In genomic region chr17:7191571-7192270, GRCh38 we compare ENCODE assay signal across 1 cellular context.
TF ChIP-seq lines count a peak whose summit lies in the region.

No MANE protein-coding gene starts in this region.

TF ChIP-seq in K562, 482 proteins besides CTCF, POLR2A, EP300 and RAD21 (continued from another document and continues in another):
- TF ChIP-seq TEAD4 (IDR thresholded peaks at IDR 0.05; ENCODE audit: low read length) (peak; percentile 28; the same call in 1 of the 2 replicates), TEAD4 (CRISPR knock-in tag; IDR thresholded peaks at IDR 0.05; ENCODE audit: borderline replicate concordance) (no peak), NFE2L1 (tag; IDR thresholded peaks at IDR 0.05; ENCODE audit: borderline replicate concordance, low read depth) (no peak), ATF1 (CRISPR knock-in tag; IDR thresholded peaks at IDR 0.05) (no peak), ATF1 (tag; IDR thresholded peaks at IDR 0.05) (0 out of 2 replicates have a peak, but pooled peaks have one; percentile 27), ZNF23 (CRISPR knock-in tag; IDR thresholded peaks at IDR 0.05) (no peak), MED1 (CRISPR knock-in tag; IDR thresholded peaks at IDR 0.05; ENCODE audit: borderline replicate concordance) (no peak), MTA1 (IDR thresholded peaks at IDR 0.05; ENCODE audit: borderline replicate concordance) (no peak), NCOA2 (IDR thresholded peaks at IDR 0.05; ENCODE audit: partially characterized antibody in 2 of 2) (no peak), EGR1 (conservative IDR thresholded peaks at IDR 0.05) (no peak), CHD1 (IDR thresholded peaks at IDR 0.05; ENCODE audit: low read length) (no peak), ATF4 (CRISPR knock-in tag; IDR thresholded peaks at IDR 0.05) (no peak), ZNF224 (CRISPR knock-in tag; IDR thresholded peaks at IDR 0.05) (no peak), USF2 (CRISPR knock-in tag; IDR thresholded peaks at IDR 0.05) (peak; percentile 78), EP400 (IDR thresholded peaks at IDR 0.05) (no peak), CEBPZ (IDR thresholded peaks at IDR 0.05; ENCODE audit: borderline replicate concordance, low read depth, low read length) (no peak), ZNF695 (CRISPR knock-in tag; IDR thresholded peaks at IDR 0.05) (no peak), BCOR (IDR thresholded peaks at IDR 0.05) (no peak), ELF2 (CRISPR knock-in tag; IDR thresholded peaks at IDR 0.05) (no peak), GABPB1 (CRISPR knock-in tag; IDR thresholded peaks at IDR 0.05) (no peak), BMI1 (IDR thresholded peaks at IDR 0.05; ENCODE audit: low read length) (no peak), SOX6 (IDR thresholded peaks at IDR 0.05) (no peak), XRCC5 (IDR thresholded peaks at IDR 0.05; ENCODE audit: low read depth, low read length) (no peak), MCM7 (IDR thresholded peaks at IDR 0.05) (no peak), HBP1 (CRISPR knock-in tag; IDR thresholded peaks at IDR 0.05) (no peak), JUN (IDR thresholded peaks at IDR 0.05; ENCODE audit: borderline replicate concordance, low read depth, low read length) (0 out of 2 replicates have a peak, but pooled peaks have one; percentile 29), JUN (CRISPR knock-in tag; IDR thresholded peaks at IDR 0.05; ENCODE audit: borderline replicate concordance) (no peak), EWSR1 (IDR thresholded peaks at IDR 0.05; ENCODE audit: borderline replicate concordance, low read depth, partially characterized antibody) (no peak), ZNF444 (CRISPR knock-in tag; IDR thresholded peaks at IDR 0.05) (no peak), ZNF175 (CRISPR knock-in tag; IDR thresholded peaks at IDR 0.05; ENCODE audit: low read depth) (no peak), GABPA (tag; conservative IDR thresholded peaks at IDR 0.05; ENCODE audit: low read depth) (no peak), HDAC6 (IDR thresholded peaks at IDR 0.05; ENCODE audit: low read depth, low read length) (no peak), ZNF280A (IDR thresholded peaks at IDR 0.05; ENCODE audit: low read depth, partially characterized antibody) (no peak), GATAD2A (IDR thresholded peaks at IDR 0.05) (no peak), RUNX1 (IDR thresholded peaks at IDR 0.05; ENCODE audit: low read depth) (no peak), TAL1 (IDR thresholded peaks at IDR 0.05) (no peak), TCFL5 (CRISPR knock-in tag; conservative IDR thresholded peaks at IDR 0.05) (no peak), MCM2 (IDR thresholded peaks at IDR 0.05; ENCODE audit: low read depth) (no peak), KHSRP (IDR thresholded peaks at IDR 0.05) (no peak), ZNF133 (CRISPR knock-in tag; IDR thresholded peaks at IDR 0.05) (no peak), CTBP1 (IDR thresholded peaks at IDR 0.05; ENCODE audit: borderline replicate concordance) (no peak)
- TF ChIP-seq, protein P1, sequence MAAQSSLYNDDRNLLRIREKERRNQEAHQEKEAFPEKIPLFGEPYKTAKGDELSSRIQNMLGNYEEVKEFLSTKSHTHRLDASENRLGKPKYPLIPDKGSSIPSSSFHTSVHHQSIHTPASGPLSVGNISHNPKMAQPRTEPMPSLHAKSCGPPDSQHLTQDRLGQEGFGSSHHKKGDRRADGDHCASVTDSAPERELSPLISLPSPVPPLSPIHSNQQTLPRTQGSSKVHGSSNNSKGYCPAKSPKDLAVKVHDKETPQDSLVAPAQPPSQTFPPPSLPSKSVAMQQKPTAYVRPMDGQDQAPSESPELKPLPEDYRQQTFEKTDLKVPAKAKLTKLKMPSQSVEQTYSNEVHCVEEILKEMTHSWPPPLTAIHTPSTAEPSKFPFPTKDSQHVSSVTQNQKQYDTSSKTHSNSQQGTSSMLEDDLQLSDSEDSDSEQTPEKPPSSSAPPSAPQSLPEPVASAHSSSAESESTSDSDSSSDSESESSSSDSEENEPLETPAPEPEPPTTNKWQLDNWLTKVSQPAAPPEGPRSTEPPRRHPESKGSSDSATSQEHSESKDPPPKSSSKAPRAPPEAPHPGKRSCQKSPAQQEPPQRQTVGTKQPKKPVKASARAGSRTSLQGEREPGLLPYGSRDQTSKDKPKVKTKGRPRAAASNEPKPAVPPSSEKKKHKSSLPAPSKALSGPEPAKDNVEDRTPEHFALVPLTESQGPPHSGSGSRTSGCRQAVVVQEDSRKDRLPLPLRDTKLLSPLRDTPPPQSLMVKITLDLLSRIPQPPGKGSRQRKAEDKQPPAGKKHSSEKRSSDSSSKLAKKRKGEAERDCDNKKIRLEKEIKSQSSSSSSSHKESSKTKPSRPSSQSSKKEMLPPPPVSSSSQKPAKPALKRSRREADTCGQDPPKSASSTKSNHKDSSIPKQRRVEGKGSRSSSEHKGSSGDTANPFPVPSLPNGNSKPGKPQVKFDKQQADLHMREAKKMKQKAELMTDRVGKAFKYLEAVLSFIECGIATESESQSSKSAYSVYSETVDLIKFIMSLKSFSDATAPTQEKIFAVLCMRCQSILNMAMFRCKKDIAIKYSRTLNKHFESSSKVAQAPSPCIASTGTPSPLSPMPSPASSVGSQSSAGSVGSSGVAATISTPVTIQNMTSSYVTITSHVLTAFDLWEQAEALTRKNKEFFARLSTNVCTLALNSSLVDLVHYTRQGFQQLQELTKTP (IDR thresholded peaks at IDR 0.05; ENCODE audit: low read depth in 1 of 2, partially characterized antibody in 2 of 2): peak in 1 of 2 experiments; percentile 96
- TF ChIP-seq, protein P2, sequence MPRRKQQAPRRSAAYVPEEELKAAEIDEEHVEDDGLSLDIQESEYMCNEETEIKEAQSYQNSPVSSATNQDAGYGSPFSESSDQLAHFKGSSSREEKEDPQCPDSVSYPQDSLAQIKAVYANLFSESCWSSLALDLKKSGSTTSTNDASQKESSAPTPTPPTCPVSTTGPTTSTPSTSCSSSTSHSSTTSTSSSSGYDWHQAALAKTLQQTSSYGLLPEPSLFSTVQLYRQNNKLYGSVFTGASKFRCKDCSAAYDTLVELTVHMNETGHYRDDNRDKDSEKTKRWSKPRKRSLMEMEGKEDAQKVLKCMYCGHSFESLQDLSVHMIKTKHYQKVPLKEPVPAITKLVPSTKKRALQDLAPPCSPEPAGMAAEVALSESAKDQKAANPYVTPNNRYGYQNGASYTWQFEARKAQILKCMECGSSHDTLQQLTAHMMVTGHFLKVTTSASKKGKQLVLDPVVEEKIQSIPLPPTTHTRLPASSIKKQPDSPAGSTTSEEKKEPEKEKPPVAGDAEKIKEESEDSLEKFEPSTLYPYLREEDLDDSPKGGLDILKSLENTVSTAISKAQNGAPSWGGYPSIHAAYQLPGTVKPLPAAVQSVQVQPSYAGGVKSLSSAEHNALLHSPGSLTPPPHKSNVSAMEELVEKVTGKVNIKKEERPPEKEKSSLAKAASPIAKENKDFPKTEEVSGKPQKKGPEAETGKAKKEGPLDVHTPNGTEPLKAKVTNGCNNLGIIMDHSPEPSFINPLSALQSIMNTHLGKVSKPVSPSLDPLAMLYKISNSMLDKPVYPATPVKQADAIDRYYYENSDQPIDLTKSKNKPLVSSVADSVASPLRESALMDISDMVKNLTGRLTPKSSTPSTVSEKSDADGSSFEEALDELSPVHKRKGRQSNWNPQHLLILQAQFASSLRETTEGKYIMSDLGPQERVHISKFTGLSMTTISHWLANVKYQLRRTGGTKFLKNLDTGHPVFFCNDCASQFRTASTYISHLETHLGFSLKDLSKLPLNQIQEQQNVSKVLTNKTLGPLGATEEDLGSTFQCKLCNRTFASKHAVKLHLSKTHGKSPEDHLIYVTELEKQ (CRISPR knock-in tag; IDR thresholded peaks at IDR 0.05): no peak
- TF ChIP-seq, protein P3, sequence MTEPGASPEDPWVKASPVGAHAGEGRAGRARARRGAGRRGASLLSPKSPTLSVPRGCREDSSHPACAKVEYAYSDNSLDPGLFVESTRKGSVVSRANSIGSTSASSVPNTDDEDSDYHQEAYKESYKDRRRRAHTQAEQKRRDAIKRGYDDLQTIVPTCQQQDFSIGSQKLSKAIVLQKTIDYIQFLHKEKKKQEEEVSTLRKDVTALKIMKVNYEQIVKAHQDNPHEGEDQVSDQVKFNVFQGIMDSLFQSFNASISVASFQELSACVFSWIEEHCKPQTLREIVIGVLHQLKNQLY (CRISPR knock-in tag; conservative IDR thresholded peaks at IDR 0.05): no peak
- TF ChIP-seq, protein P4, sequence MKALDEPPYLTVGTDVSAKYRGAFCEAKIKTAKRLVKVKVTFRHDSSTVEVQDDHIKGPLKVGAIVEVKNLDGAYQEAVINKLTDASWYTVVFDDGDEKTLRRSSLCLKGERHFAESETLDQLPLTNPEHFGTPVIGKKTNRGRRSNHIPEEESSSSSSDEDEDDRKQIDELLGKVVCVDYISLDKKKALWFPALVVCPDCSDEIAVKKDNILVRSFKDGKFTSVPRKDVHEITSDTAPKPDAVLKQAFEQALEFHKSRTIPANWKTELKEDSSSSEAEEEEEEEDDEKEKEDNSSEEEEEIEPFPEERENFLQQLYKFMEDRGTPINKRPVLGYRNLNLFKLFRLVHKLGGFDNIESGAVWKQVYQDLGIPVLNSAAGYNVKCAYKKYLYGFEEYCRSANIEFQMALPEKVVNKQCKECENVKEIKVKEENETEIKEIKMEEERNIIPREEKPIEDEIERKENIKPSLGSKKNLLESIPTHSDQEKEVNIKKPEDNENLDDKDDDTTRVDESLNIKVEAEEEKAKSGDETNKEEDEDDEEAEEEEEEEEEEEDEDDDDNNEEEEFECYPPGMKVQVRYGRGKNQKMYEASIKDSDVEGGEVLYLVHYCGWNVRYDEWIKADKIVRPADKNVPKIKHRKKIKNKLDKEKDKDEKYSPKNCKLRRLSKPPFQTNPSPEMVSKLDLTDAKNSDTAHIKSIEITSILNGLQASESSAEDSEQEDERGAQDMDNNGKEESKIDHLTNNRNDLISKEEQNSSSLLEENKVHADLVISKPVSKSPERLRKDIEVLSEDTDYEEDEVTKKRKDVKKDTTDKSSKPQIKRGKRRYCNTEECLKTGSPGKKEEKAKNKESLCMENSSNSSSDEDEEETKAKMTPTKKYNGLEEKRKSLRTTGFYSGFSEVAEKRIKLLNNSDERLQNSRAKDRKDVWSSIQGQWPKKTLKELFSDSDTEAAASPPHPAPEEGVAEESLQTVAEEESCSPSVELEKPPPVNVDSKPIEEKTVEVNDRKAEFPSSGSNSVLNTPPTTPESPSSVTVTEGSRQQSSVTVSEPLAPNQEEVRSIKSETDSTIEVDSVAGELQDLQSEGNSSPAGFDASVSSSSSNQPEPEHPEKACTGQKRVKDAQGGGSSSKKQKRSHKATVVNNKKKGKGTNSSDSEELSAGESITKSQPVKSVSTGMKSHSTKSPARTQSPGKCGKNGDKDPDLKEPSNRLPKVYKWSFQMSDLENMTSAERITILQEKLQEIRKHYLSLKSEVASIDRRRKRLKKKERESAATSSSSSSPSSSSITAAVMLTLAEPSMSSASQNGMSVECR (CRISPR knock-in tag; IDR thresholded peaks at IDR 0.05): no peak
